Comparison of ENCODE assay signal across 11 cellular contexts in the genomic region with DNA sequence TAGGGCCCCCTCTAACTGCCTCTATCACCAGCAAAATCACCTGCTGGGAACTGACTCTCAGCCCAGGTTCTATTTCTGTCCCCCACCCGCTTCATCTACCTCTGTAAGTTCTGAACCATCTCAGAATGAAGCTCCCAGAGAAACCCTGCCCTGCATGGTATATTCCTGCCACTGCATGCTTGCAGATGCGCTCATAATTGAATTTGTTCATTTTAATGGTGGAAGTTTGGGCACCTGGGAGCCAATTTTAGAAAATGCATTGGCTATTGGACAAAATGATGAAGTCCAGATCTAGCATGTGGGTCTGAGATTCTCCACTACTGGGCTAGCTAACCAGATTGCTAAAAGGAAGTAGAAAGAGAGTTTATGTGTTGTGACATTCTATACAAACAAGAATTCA. TPM values are rescaled to one million over a fixed set of nuclear protein-coding genes. Genes with fewer than 3 reads are reported as not detected.
"Had no signal": no experiment of that assay in that cellular context is flagged by ENCODE, and none has a peak within 500 bp of the region (broad histone marks: within the 10 kb centered on the region; RNA-seq: fewer than 3 reads in every experiment).

No MANE protein-coding gene starts in this region.

- H3K9me3 Mint-ChIP-seq: HFFc6 had no signal

- H3K27ac ChIP-seq: GM23248, HL-60 had no signal

- ATAC-seq: HCT116, HepG2 had no signal

- FAIRE-seq: HepG2 had no signal

- H3K4me3 ChIP-seq: GM23248, HAP-1 had no signal

- H3K36me3 ChIP-seq: HAP-1 had no signal

- H3K4me1 ChIP-seq: HAP-1 had no signal

- H3K9ac ChIP-seq: GM23248 had no signal

- DNase-seq: GM23248, GOT3, H7, HFFc6 had no signal

- H2AFZ ChIP-seq: GM23248 had no signal

- H3K27ac Mint-ChIP-seq: HFFc6 had no signal

- H3K9me3 ChIP-seq: HAP-1 had no signal

- H3K36me3 Mint-ChIP-seq: IgD-negative memory B cell had no signal

RNA-seq across cellular contexts. Expression of a gene that starts 28.6 kb away (rescaled TPM):
- total RNA-seq: GM23248, HFFc6 had no signal
- polyA plus RNA-seq: GM23248, IgD-negative memory B cell had no signal

RNA-seq across cellular contexts. Expression of a gene that starts 35.5 kb away (rescaled TPM):
- total RNA-seq: GM23248, H4, HepG2, HFFc6, HT1080 had no signal
- polyA plus RNA-seq: GM23248, HepG2, IgD-negative memory B cell had no signal
